ENCODE assay signal across 34 cellular contexts in the genomic region with DNA sequence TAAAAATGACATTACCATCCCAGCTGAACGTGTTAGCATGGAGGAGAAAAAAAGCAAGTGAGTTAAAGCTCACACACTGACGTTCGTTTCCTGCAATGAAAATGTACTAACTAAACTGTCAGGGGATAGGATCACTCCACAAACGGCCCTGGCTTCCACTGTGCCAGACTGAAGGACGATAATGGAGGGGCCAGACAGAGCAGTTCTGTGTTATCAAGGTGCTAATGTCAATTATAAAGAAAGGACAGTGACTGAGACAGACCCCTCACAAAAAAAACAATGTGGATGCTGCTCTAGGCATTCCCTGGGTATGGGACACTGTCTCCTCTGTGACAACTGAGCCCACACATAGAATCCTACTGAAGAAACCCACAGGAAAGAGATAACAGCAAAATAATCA. TPM values are rescaled to one million over a fixed set of nuclear protein-coding genes. Genes with fewer than 3 reads are reported as not detected.
"Had no signal": no experiment of that assay in that cellular context is flagged by ENCODE, and none has a peak within 500 bp of the region (broad histone marks: within the 10 kb centered on the region; RNA-seq: fewer than 3 reads in every experiment).

No MANE protein-coding gene starts in this region.

- ATAC-seq: activated CD4-positive, alpha-beta T cell treated with anti-CD3 and anti-CD28 coated beads for 36 hours; activated naive CD4-positive, alpha-beta T cell treated with anti-CD3 and anti-CD28 coated beads, Interleukin-2, amount 50 U/mL, for 72 hours; activated T-cell treated with anti-CD3 and anti-CD28 coated beads, Interleukin-2, amount 50 U/mL, for 72 hours; esophagus mucosa; foreskin keratinocyte; gastrocnemius medialis; heart right ventricle; T-cell had no signal

- H3K4me1 ChIP-seq: ascending aorta, breast epithelium, colonic mucosa, foreskin keratinocyte, gastrocnemius medialis, heart right ventricle had no signal

- H3K9me3 ChIP-seq: ascending aorta, breast epithelium, colonic mucosa, gastrocnemius medialis, heart right ventricle had no signal

- H3K27ac Mint-ChIP-seq: activated CD4-positive, alpha-beta memory T cell treated with anti-CD3 and anti-CD28 coated beads, Interleukin-2, amount 10 ng/mL, durations not matched to agents 7 days and 5 days; activated CD4-positive, alpha-beta T cell treated with anti-CD3 and anti-CD28 coated beads for 36 hours; activated CD4-positive, alpha-beta T cell treated with anti-CD3 and anti-CD28 coated beads, Interleukin-2, amount 10 ng/mL, durations not matched to agents 24 days and 14 days; activated naive CD4-positive, alpha-beta T cell treated with anti-CD3 and anti-CD28 coated beads, Interleukin-2, amount 10 ng/mL, durations not matched to agents 7 days and 5 days; activated naive CD8-positive, alpha-beta T cell treated with anti-CD3 and anti-CD28 coated beads, Interleukin-2, amount 10 ng/mL, durations not matched to agents 7 days and 5 days; activated T-cell treated with anti-CD3 and anti-CD28 coated beads, Interleukin-2, amount 50 U/mL, for 24 hours; activated T-cell treated with anti-CD3 and anti-CD28 coated beads, Interleukin-2, amount 50 U/mL, for 72 hours; brain; dendritic cell treated with granulocyte-macrophage colony-stimulating factor and Interleukin-4, amounts not matched to agents 40 ng/mL and 50 ng/mL, for 4 days; endodermal cell; T-cell; T-helper 1 cell treated with Interleukin-12 subunit alpha and Interleukin-12 subunit beta and Interleukin-4 antibody, amounts not matched to agents 30 μg/mL and 1 μg/mL, for 36 hours; T-helper 2 cell treated with Interferon-gamma antibody and Interleukin-4, amounts not matched to agents 5 μg/mL and 100 μg/mL, for 36 hours had no signal

- H3K27me3 ChIP-seq: ascending aorta, breast epithelium, cardiac muscle cell, colonic mucosa, dorsolateral prefrontal cortex, foreskin keratinocyte, gastrocnemius medialis, heart right ventricle had no signal

- H3K4me3 Mint-ChIP-seq: activated CD4-positive, alpha-beta memory T cell treated with anti-CD3 and anti-CD28 coated beads, Interleukin-2, amount 10 ng/mL, durations not matched to agents 7 days and 5 days; activated CD4-positive, alpha-beta T cell treated with anti-CD3 and anti-CD28 coated beads for 36 hours; activated CD4-positive, alpha-beta T cell treated with anti-CD3 and anti-CD28 coated beads, Interleukin-2, amount 10 ng/mL, durations not matched to agents 24 days and 14 days; activated naive CD4-positive, alpha-beta T cell treated with anti-CD3 and anti-CD28 coated beads, Interleukin-2, amount 10 ng/mL, durations not matched to agents 7 days and 5 days; activated naive CD8-positive, alpha-beta T cell treated with anti-CD3 and anti-CD28 coated beads, Interleukin-2, amount 10 ng/mL, durations not matched to agents 7 days and 5 days; activated T-cell treated with anti-CD3 and anti-CD28 coated beads, Interleukin-2, amount 50 U/mL, for 24 hours; activated T-cell treated with anti-CD3 and anti-CD28 coated beads, Interleukin-2, amount 50 U/mL, for 72 hours; brain; dendritic cell treated with granulocyte-macrophage colony-stimulating factor and Interleukin-4, amounts not matched to agents 40 ng/mL and 50 ng/mL, for 4 days; endodermal cell; T-cell; T-helper 1 cell treated with Interleukin-12 subunit alpha and Interleukin-12 subunit beta and Interleukin-4 antibody, amounts not matched to agents 30 μg/mL and 1 μg/mL, for 36 hours; T-helper 2 cell treated with Interferon-gamma antibody and Interleukin-4, amounts not matched to agents 5 μg/mL and 100 μg/mL, for 36 hours had no signal

- H3K9me3 Mint-ChIP-seq: activated CD4-positive, alpha-beta T cell treated with anti-CD3 and anti-CD28 coated beads, Interleukin-2, amount 10 ng/mL, durations not matched to agents 24 days and 14 days; activated naive CD4-positive, alpha-beta T cell treated with anti-CD3 and anti-CD28 coated beads, Interleukin-2, amount 10 ng/mL, durations not matched to agents 7 days and 5 days; brain; dendritic cell treated with granulocyte-macrophage colony-stimulating factor and Interleukin-4, amounts not matched to agents 40 ng/mL and 50 ng/mL, for 4 days; endodermal cell; T-helper 2 cell treated with Interferon-gamma antibody and Interleukin-4, amounts not matched to agents 5 μg/mL and 100 μg/mL, for 36 hours had no signal

- DNase-seq: activated CD4-positive, alpha-beta memory T cell treated with anti-CD3 and anti-CD28 coated beads, Interleukin-2, amount 10 ng/mL, durations not matched to agents 7 days and 5 days; activated CD4-positive, alpha-beta T cell treated with anti-CD3 and anti-CD28 coated beads for 36 hours; activated CD4-positive, alpha-beta T cell treated with anti-CD3 and anti-CD28 coated beads, Interleukin-2, amount 10 ng/mL, durations not matched to agents 24 days and 14 days; activated CD4-positive, alpha-beta T cell treated with anti-CD3 and anti-CD28 coated beads, Interleukin-2, amount 50 U/mL, for 4 hours; activated CD4-positive, CD25-positive, alpha-beta regulatory T cell; activated CD4-positive, CD25-positive, alpha-beta regulatory T cell treated with anti-CD3 and anti-CD28 coated beads, Interleukin-2, amount 50 U/mL, for 72 hours; activated CD8-positive, alpha-beta memory T cell treated with anti-CD3 and anti-CD28 coated beads, Interleukin-2, amount 50 U/mL, for 48 hours; activated gamma-delta T cell; activated naive CD4-positive, alpha-beta T cell; activated naive CD4-positive, alpha-beta T cell treated with anti-CD3 and anti-CD28 coated beads, Interleukin-2, amount 10 ng/mL, durations not matched to agents 7 days and 5 days; activated naive CD8-positive, alpha-beta T cell treated with anti-CD3 and anti-CD28 coated beads, Interleukin-2, amount 10 ng/mL, durations not matched to agents 7 days and 5 days; activated T-cell treated with anti-CD3 and anti-CD28 coated beads for 4 hours; activated T-cell treated with anti-CD3 and anti-CD28 coated beads, Interleukin-2, amount 50 U/mL, for 24 hours; activated T-cell treated with anti-CD3 and anti-CD28 coated beads, Interleukin-2, amount 50 U/mL, for 72 hours; central memory CD4-positive, alpha-beta T cell; cerebellar nuclear complex; colonic mucosa; dorsolateral prefrontal cortex; effector memory CD4-positive, alpha-beta T cell; endodermal cell; foreskin keratinocyte; gastrocnemius medialis; heart right ventricle; T-cell; T1000 had no signal

- H3K4me3 ChIP-seq: ascending aorta, breast epithelium, cardiac muscle cell, colonic mucosa, dorsolateral prefrontal cortex, gastrocnemius medialis, heart right ventricle had no signal

- H3K27me3 Mint-ChIP-seq: activated CD4-positive, alpha-beta memory T cell treated with anti-CD3 and anti-CD28 coated beads, Interleukin-2, amount 10 ng/mL, durations not matched to agents 7 days and 5 days; activated CD4-positive, alpha-beta T cell treated with anti-CD3 and anti-CD28 coated beads for 36 hours; activated CD4-positive, alpha-beta T cell treated with anti-CD3 and anti-CD28 coated beads, Interleukin-2, amount 10 ng/mL, durations not matched to agents 24 days and 14 days; activated naive CD4-positive, alpha-beta T cell treated with anti-CD3 and anti-CD28 coated beads, Interleukin-2, amount 10 ng/mL, durations not matched to agents 7 days and 5 days; activated naive CD8-positive, alpha-beta T cell treated with anti-CD3 and anti-CD28 coated beads, Interleukin-2, amount 10 ng/mL, durations not matched to agents 7 days and 5 days; activated T-cell treated with anti-CD3 and anti-CD28 coated beads, Interleukin-2, amount 50 U/mL, for 24 hours; dendritic cell treated with granulocyte-macrophage colony-stimulating factor and Interleukin-4, amounts not matched to agents 40 ng/mL and 50 ng/mL, for 4 days; T-cell had no signal

- H3K36me3 ChIP-seq: breast epithelium, gastrocnemius medialis had no signal

- H3K4me1 Mint-ChIP-seq: activated CD4-positive, alpha-beta T cell treated with anti-CD3 and anti-CD28 coated beads for 36 hours; endodermal cell; T-cell had no signal

- H3K27ac ChIP-seq: ascending aorta, breast epithelium, cardiac muscle cell, colonic mucosa, dorsolateral prefrontal cortex, foreskin keratinocyte, gastrocnemius medialis, heart right ventricle had no signal

RNA-seq across cellular contexts. Expression of gene SLC15A1, which starts 43.7 kb away (rescaled TPM):
- total RNA-seq: activated CD4-positive, alpha-beta memory T cell treated with anti-CD3 and anti-CD28 coated beads, Interleukin-2, amount 10 ng/mL, durations not matched to agents 7 days and 5 days; activated CD4-positive, alpha-beta T cell treated with anti-CD3 and anti-CD28 coated beads for 36 hours; activated CD4-positive, alpha-beta T cell treated with anti-CD3 and anti-CD28 coated beads, Interleukin-2, amount 10 ng/mL, durations not matched to agents 24 days and 14 days; activated naive CD4-positive, alpha-beta T cell treated with anti-CD3 and anti-CD28 coated beads, Interleukin-2, amount 50 U/mL, for 72 hours; activated naive CD8-positive, alpha-beta T cell treated with anti-CD3 and anti-CD28 coated beads, Interleukin-2, amount 10 ng/mL, durations not matched to agents 7 days and 5 days; activated T-cell treated with anti-CD3 and anti-CD28 coated beads, Interleukin-2, amount 50 U/mL, for 72 hours; ascending aorta; cardiac muscle cell; gastrocnemius medialis; heart right ventricle had no signal
- polyA plus RNA-seq: cardiac muscle cell, foreskin keratinocyte had no signal
